ENCODE assay signal across 8 cellular contexts in the genomic region with DNA sequence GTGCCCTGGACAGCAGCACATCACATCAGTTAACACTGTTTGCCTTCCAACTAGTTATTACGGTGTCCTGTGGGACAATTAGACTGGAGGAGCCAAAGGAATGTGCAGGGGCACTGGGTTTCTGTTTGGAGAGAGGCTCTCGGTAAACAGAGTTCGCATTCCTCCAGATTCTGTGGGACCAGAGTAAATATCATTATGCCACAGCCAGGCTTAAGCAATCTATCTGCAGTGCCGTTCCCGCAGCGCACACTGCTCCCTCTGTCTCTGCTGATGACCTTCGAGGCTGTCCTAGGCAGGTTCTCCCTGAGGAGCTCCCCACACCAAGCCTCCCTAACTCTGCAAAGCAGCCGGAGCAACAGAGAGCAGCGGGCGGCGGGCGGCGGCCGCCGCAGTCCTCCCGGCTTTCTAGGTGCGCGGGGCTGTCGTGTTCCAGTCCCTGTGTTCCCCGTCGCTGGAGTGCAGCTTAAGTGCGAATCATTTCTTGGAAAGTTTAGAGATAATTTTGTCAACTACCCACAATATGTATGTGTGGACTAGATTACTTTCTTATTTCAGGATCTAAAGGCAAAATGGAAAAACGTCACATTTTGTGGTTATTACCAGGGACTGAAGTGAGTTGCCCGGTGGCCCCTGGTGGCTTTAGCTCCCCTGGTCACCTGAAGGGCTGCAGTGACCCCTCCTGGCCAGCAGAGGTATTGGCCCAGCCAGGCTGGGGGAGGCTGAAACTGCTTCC. TPM values are rescaled to one million over a fixed set of nuclear protein-coding genes. Genes with fewer than 3 reads are reported as not detected.
A peak's percentile ranks its signal among the peaks of the same experiment; 100 is the strongest.
DNase-seq lines count a peak whose midpoint lies in the region; ATAC-seq and TF ChIP-seq lines count a peak whose summit lies in the region.

No MANE protein-coding gene starts in this region.

- ATAC-seq in gastroesophageal sphincter = peak; percentile 61
- ATAC-seq in thoracic aorta (ENCODE audit: insufficient number of reproducible peaks, low FRiP score, low read depth) = peak; percentile 78
- ATAC-seq in HG03025 (IDR thresholded peaks at IDR 0.05; ENCODE audit: low FRiP score, unreplicated experiment) = no peak

- H3K36me3 ChIP-seq in gastroesophageal sphincter = peaks cover 0 to 65% of the 10 kb centered on the region in 2 donors
- H3K36me3 ChIP-seq in thoracic aorta = peaks cover 34% of the 10 kb centered on the region

- DNase-seq in DMS114 treated with DMSO at 0.1 percent for 48 hours (lab: John Stamatoyannopoulos, UW; ENCODE audit: unreplicated experiment) = peak; percentile 44
- peak; percentile 96 for DNase-seq in HuH-7 (ENCODE audit: low spot score)
- DNase-seq in SK-MEL-5 (ENCODE audit: low read depth, low spot score) = peak; percentile 91
- DNase-seq in activated gamma-delta T cell treated with Interleukin-2 at 50 U/mL for 16 hours = peak; percentile 71
- DNase-seq in osteocyte (ENCODE audit: extremely low spot score, unreplicated experiment) = peak; percentile 93
- peak; percentile 23 for DNase-seq in thoracic aorta (ENCODE audit: low spot score)

- no peak overlapping the region for H3K4me3 Mint-ChIP-seq in osteocyte (ENCODE audit: unreplicated experiment)

- no peaks in the 10 kb centered on the region for H3K27me3 ChIP-seq in gastroesophageal sphincter
- H3K27me3 ChIP-seq in thoracic aorta (replicated peaks; ENCODE audit: insufficient read depth) = no peaks in the 10 kb centered on the region

- no peak for TF ChIP-seq EP300 in gastroesophageal sphincter (IDR thresholded peaks at IDR 0.05)

- peak overlapping the region; percentile 73 for H3K27ac Mint-ChIP-seq in osteocyte (ENCODE audit: unreplicated experiment)

- in situ Hi-C loops in SK-MEL-5 (cut with HindIII; ENCODE audit: low pct_unique_long_range_greater_than_20kb, low sequenced_read_pairs) = no loop called here

- 37 to 74% methylated on average over 3 to 8 of the region's 24 CpGs for WGBS in gastroesophageal sphincter (ENCODE audit: low coverage in 1 of 2), 2 donors

- H3K4me1 ChIP-seq in gastroesophageal sphincter (peaks cover 0 to 32% (median 9%) of the 10 kb centered on the region in 3 donors), thoracic aorta (ENCODE audit: control insufficient read depth in 1 of 2, low read depth in 2 of 2) (peaks cover 0 to 1% of the 10 kb centered on the region in 2 donors)

- no peaks in the 10 kb centered on the region for H3K27me3 Mint-ChIP-seq in osteocyte (ENCODE audit: unreplicated experiment)

- TF ChIP-seq CTCF in gastroesophageal sphincter (IDR thresholded peaks at IDR 0.05) (peak in 3 of 4 experiments; percentile 97 to 99 (median 98)), osteocyte (IDR thresholded peaks at IDR 0.05) (peak; percentile 99), thoracic aorta (IDR thresholded peaks at IDR 0.05) (peak; percentile 98)

- H3K27ac ChIP-seq in gastroesophageal sphincter = peak overlapping the region in 2 of 4 donors; percentile 3 to 13
- H3K27ac ChIP-seq in thoracic aorta = no peak overlapping the region

- H3K4me3 ChIP-seq in gastroesophageal sphincter (no peak overlapping the region), thoracic aorta (no peak overlapping the region)

- H3K4me1 Mint-ChIP-seq in osteocyte (ENCODE audit: unreplicated experiment) = peaks cover 54% of the 10 kb centered on the region

- no peaks in the 10 kb centered on the region for H3K9me3 Mint-ChIP-seq in osteocyte (ENCODE audit: unreplicated experiment)

- no peak for TF ChIP-seq POLR2A in gastroesophageal sphincter (IDR thresholded peaks at IDR 0.05)

- no peaks in the 10 kb centered on the region for H3K9me3 ChIP-seq in gastroesophageal sphincter
- H3K9me3 ChIP-seq in thoracic aorta = no peaks in the 10 kb centered on the region

- H3K36me3 Mint-ChIP-seq in osteocyte (ENCODE audit: unreplicated experiment) = peaks cover 24% of the 10 kb centered on the region

RNA-seq across cellular contexts. Expression of a gene that starts 43.3 kb away (rescaled TPM):
- total RNA-seq in SK-MEL-5 (2014; rRNA removed; shearing (Covaris generic)) = 41.7 and 43.5 TPM in 2 replicates
- 48.1 and 63.6 TPM in 2 replicates for polyA plus RNA-seq in SK-MEL-5 (2015; cell fraction: cytosol; rRNA removed)
- 282 and 416 TPM in 2 replicates for polyA plus RNA-seq in SK-MEL-5 (2015; cell fraction: nucleus; rRNA removed)
- total RNA-seq in gastroesophageal sphincter (10 to 100 TPM; 24.1 to 53.0 (median 38.8) TPM), osteocyte (52.7 and 53.0 TPM in 2 replicates), thoracic aorta (10 to 100 TPM; 52.0 to 98.4 TPM)

Comparison
In these comparisons a context has a peak if more than half of its experiments do, and no peak if none do; other contexts are left out.
1. DNase-seq: peak in every context shown above with its lines; median percentile 96 in HuH-7; 93 in osteocyte; 91 in SK-MEL-5; 71 in activated gamma-delta T cell treated with Interleukin-2 at 50 U/mL for 16 hours; 44 in DMS114 treated with DMSO at 0.1 percent for 48 hours; 23 in thoracic aorta.